Comparison of ENCODE assay signal across 9 cellular contexts in genomic region chr18:52694804-52695203, GRCh38.
DNase-seq lines count a peak whose midpoint lies in the region; ATAC-seq and TF ChIP-seq lines count a peak whose summit lies in the region.
"Had no signal": no experiment of that assay in that cellular context is flagged by ENCODE, and none has a peak within 500 bp of the region (broad histone marks: within the 10 kb centered on the region; RNA-seq: fewer than 3 reads in every experiment).

No MANE protein-coding gene starts in this region.

- H4K20me1 ChIP-seq in KMS-11 (ENCODE audit: insufficient read depth) (no peaks in the 10 kb centered on the region), neural progenitor cell (ENCODE audit: low read depth) (no peaks in the 10 kb centered on the region)

- H3K9me3 Mint-ChIP-seq in neural progenitor cell: no peaks in the 10 kb centered on the region

- peaks cover 3% of the 10 kb centered on the region for H3K27me3 Mint-ChIP-seq in neural progenitor cell (ENCODE audit: insufficient read depth, low read depth)

- no peak for TF ChIP-seq POLR2A in esophagus squamous epithelium (IDR thresholded peaks at IDR 0.05)

- no peak overlapping the region for H2AFZ ChIP-seq in KMS-11 (ENCODE audit: low read depth)
- no peak overlapping the region for H2AFZ ChIP-seq in neural progenitor cell (replicated peaks)

- H3K36me3 Mint-ChIP-seq in neural progenitor cell: no peaks in the 10 kb centered on the region

- H3K4me1 ChIP-seq in KMS-11 (ENCODE audit: low read depth, poor library complexity, severe bottlenecking) (no peaks in the 10 kb centered on the region), neural progenitor cell (no peaks in the 10 kb centered on the region), esophagus squamous epithelium (no peaks in the 10 kb centered on the region)

- H3K4me2 ChIP-seq in KMS-11: no peak overlapping the region
- no peak overlapping the region for H3K4me2 ChIP-seq in neural progenitor cell

- no peak for ATAC-seq in GM21447 (IDR thresholded peaks at IDR 0.05; ENCODE audit: unreplicated experiment)

- H3K79me2 ChIP-seq in KMS-11 (ENCODE audit: insufficient read depth, low read depth) (no peaks in the 10 kb centered on the region), neural progenitor cell (ENCODE audit: low read depth) (no peaks in the 10 kb centered on the region)

- DNase-seq in GM06990 (ENCODE audit: extremely low read depth, insufficient read length) (no peak), caudate nucleus (lab: John Stamatoyannopoulos, UW) (peak in 33 of 61 donors; percentile 1 to 79 (median 23)), neural progenitor cell (ENCODE audit: low spot score) (peak; percentile 42), MV-4-11 (lab: John Stamatoyannopoulos, UW) (no peak), esophagus squamous epithelium (lab: John Stamatoyannopoulos, UW) (no peak)
- DNase-seq: T-helper 9 cell had no signal

- H3K27ac ChIP-seq in KMS-11: no peak overlapping the region
- H3K27ac ChIP-seq in caudate nucleus (ENCODE audit: low read depth, low read length): no peak overlapping the region
- no peak overlapping the region for H3K27ac ChIP-seq in neural progenitor cell
- no peak overlapping the region for H3K27ac ChIP-seq in esophagus squamous epithelium
- H3K27ac ChIP-seq: thoracic aorta had no signal

- TF ChIP-seq CTCF in GM06990 (IDR thresholded peaks at IDR 0.05; ENCODE audit: insufficient read depth, low read length, poor library complexity, severe bottlenecking) (peak; percentile 40), KMS-11 (conservative IDR thresholded peaks at IDR 0.05; ENCODE audit: low read depth, low read length) (peak; percentile 72), neural progenitor cell (IDR thresholded peaks at IDR 0.05) (peak; percentile 75), esophagus squamous epithelium (IDR thresholded peaks at IDR 0.05) (no peak)

- 57 to 85% methylated on average over 1 of the region's 1 CpG for WGBS in esophagus squamous epithelium, 2 donors

- H3K9ac ChIP-seq in KMS-11 (no peak overlapping the region), neural progenitor cell (no peak overlapping the region)

- intact Hi-C loops in esophagus squamous epithelium (cut with DNase I): no loop called here

- no peak overlapping the region for H3K4me3 ChIP-seq in GM06990 (replicated peaks; ENCODE audit: low read depth, low read length)
- H3K4me3 ChIP-seq in KMS-11 (IDR thresholded peaks at IDR 0.05; ENCODE audit: insufficient read depth, low read depth, low read length): no peak overlapping the region
- no peak overlapping the region for H3K4me3 ChIP-seq in neural progenitor cell
- H3K4me3 ChIP-seq in esophagus squamous epithelium: no peak overlapping the region
- H3K4me3 ChIP-seq: thoracic aorta had no signal

- H3K27me3 ChIP-seq in GM06990 (replicated peaks; ENCODE audit: control insufficient read depth, insufficient read depth, low read length) (no peaks in the 10 kb centered on the region), KMS-11 (ENCODE audit: insufficient read depth, low read depth) (no peaks in the 10 kb centered on the region), neural progenitor cell (no peaks in the 10 kb centered on the region), esophagus squamous epithelium (no peaks in the 10 kb centered on the region)

- no peak overlapping the region for H3K4me3 Mint-ChIP-seq in neural progenitor cell

- H3K4me1 Mint-ChIP-seq in neural progenitor cell: no peaks in the 10 kb centered on the region

- H3K9me3 ChIP-seq in neural progenitor cell (ENCODE audit: low read depth) (no peaks in the 10 kb centered on the region), esophagus squamous epithelium (no peaks in the 10 kb centered on the region)
- H3K9me3 ChIP-seq: thoracic aorta had no signal

- H3K27ac Mint-ChIP-seq in neural progenitor cell: no peak overlapping the region

- no peaks in the 10 kb centered on the region for H3K36me3 ChIP-seq in GM06990 (ENCODE audit: control insufficient read depth, insufficient read depth, low read length)
- no peaks in the 10 kb centered on the region for H3K36me3 ChIP-seq in KMS-11 (ENCODE audit: insufficient read depth)
- H3K36me3 ChIP-seq in neural progenitor cell: no peaks in the 10 kb centered on the region
- H3K36me3 ChIP-seq in esophagus squamous epithelium: no peaks in the 10 kb centered on the region
- H3K36me3 ChIP-seq: thoracic aorta had no signal

- no peaks in the 10 kb centered on the region for H3F3A ChIP-seq in neural progenitor cell (ENCODE audit: low read depth)

Comparison
In these comparisons a context has a peak if more than half of its experiments do, and no peak if none do; other contexts are left out.
1. DNase-seq: peak in caudate nucleus (33 of 61) and neural progenitor cell (single experiment); none in GM06990 (single experiment), MV-4-11 (single experiment) and esophagus squamous epithelium (single experiment).
2. CTCF ChIP-seq: peak in GM06990 (single experiment), KMS-11 (single experiment) and neural progenitor cell (single experiment); none in esophagus squamous epithelium (0 of 6).